ENCODE assay signal across 23 cellular contexts in genomic region chr2:38360177-38360576, GRCh38.
"Had no signal": no experiment of that assay in that cellular context is flagged by ENCODE, and none has a peak within 500 bp of the region (broad histone marks: within the 10 kb centered on the region; RNA-seq: fewer than 3 reads in every experiment).

No MANE protein-coding gene starts in this region.

- H3K9me3 Mint-ChIP-seq: T-cell had no signal

- H3K27ac ChIP-seq: HL-60 had no signal

- H3K27ac Mint-ChIP-seq: T-cell had no signal

- ATAC-seq: T-cell had no signal

- H3K36me3 Mint-ChIP-seq: T-cell had no signal

- H3K4me3 ChIP-seq: MG63 had no signal

- H3K4me3 Mint-ChIP-seq: T-cell had no signal

- FAIRE-seq: HTR-8/SVneo, RCC 7860 had no signal

- DNase-seq: Karpas-422, KG1, MG63, NCI-H1092, NCI-H1105 treated with DMSO at 0.1 percent for 48 hours, NCI-H1417 treated with DMSO at 0.1 percent for 48 hours, NCI-H146, NCI-H1694 treated with DMSO at 0.1 percent for 48 hours, NCI-H1930, NCI-H2081, NCI-H2107, NCI-H2227 treated with DMSO at 0.1 percent for 48 hours, NCI-H524, NCI-H526 treated with DMSO at 0.1 percent for 48 hours, NCI-H774, RPMI8226, SHP77, SK-N-SH, SW 1271, T-cell had no signal

- H3K9me3 ChIP-seq: MG63, SK-N-SH had no signal

- H3K36me3 ChIP-seq: MG63 had no signal

- H3K27me3 ChIP-seq: MG63 had no signal

- H3K9ac ChIP-seq: SK-N-SH had no signal

- H3K27me3 Mint-ChIP-seq: T-cell had no signal

- H3K4me2 ChIP-seq: SK-N-SH had no signal
